8 cellular contexts compared by ENCODE assay signal in genomic region chr17:49496183-49496865, GRCh38.
DNase-seq lines count a peak whose midpoint lies in the region; ATAC-seq lines count a peak whose summit lies in the region.

No MANE protein-coding gene starts in this region.

- no peak for ATAC-seq in HG02938 (IDR thresholded peaks at IDR 0.05; ENCODE audit: unreplicated experiment)

- DNase-seq in DMS79 treated with DMSO at 0.1 percent for 48 hours (lab: John Stamatoyannopoulos, UW) (peak; percentile 25), DMS79 (lab: John Stamatoyannopoulos, UW) (no peak), NCI-H2196 (lab: John Stamatoyannopoulos, UW; ENCODE audit: unreplicated experiment) (peak; percentile 79), medulla oblongata (ENCODE audit: extremely low spot score) (peak; percentile 68)
- DNase-seq in activated CD8-positive, alpha-beta memory T cell treated with anti-CD3 and anti-CD28 coated beads for 1 hour (ENCODE audit: extremely low read depth in 1 of 2, low read depth in 1 of 2), result peak; percentile 55 to 85
- DNase-seq in effector CD8-positive, alpha-beta T cell (lab: John Stamatoyannopoulos, UW), result peak; percentile 73
- DNase-seq in stimulated activated CD4-positive, alpha-beta T cell treated with anti-CD3 and anti-CD28 coated beads, TNF-alpha, amount 100 ng/mL, for 4 hours (ENCODE audit: low read depth in 3 of 3), result peak; percentile 71 to 87 (median 71)
